ENCODE assay signal across 14 cellular contexts in the genomic region with DNA sequence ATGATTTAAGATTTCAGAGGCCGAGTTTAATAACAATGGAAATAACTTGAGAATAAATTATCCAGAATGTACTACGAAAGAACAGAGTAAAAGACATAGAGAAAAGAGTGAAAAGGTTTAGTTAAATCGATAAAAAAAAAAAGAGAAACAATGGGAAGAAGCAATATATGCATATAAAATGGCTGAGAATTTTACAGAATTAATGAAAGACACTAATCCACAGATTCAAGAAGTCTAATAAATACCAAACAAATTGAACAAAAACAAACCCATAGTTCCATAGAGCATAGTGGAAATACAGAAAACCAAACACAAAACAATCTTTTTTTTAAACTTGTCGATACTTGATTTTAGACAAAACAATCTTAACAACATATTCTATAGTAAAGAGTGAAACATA. TPM values are rescaled to one million over a fixed set of nuclear protein-coding genes. Genes with fewer than 3 reads are reported as not detected.
DNase-seq lines count a peak whose midpoint lies in the region; ATAC-seq and TF ChIP-seq lines count a peak whose summit lies in the region.
"Had no signal": no experiment of that assay in that cellular context is flagged by ENCODE, and none has a peak within 500 bp of the region (broad histone marks: within the 10 kb centered on the region; RNA-seq: fewer than 3 reads in every experiment).

No MANE protein-coding gene starts in this region.

- H4K5ac ChIP-seq in mesendoderm (ENCODE audit: low read length), result no peak overlapping the region

- no peaks in the 10 kb centered on the region for H3K27me3 Mint-ChIP-seq in activated T-cell treated with anti-CD3 and anti-CD28 coated beads, Interleukin-2, amount 50 U/mL, for 72 hours (ENCODE audit: low read depth)
- H3K27me3 Mint-ChIP-seq in effector memory CD8-positive, alpha-beta T cell, result no peaks in the 10 kb centered on the region

- peaks cover 46% of the 10 kb centered on the region for H3K4me1 Mint-ChIP-seq in activated T-cell treated with anti-CD3 and anti-CD28 coated beads, Interleukin-2, amount 50 U/mL, for 72 hours (ENCODE audit: low read depth)
- H3K4me1 Mint-ChIP-seq in effector memory CD8-positive, alpha-beta T cell (ENCODE audit: low read depth in 2 of 2), result peaks cover 30 to 49% of the 10 kb centered on the region in 2 donors

- no peak overlapping the region for H3K4ac ChIP-seq in mesendoderm (ENCODE audit: low read depth, low read length)

- ATAC-seq in activated T-cell treated with anti-CD3 and anti-CD28 coated beads, Interleukin-2, amount 50 U/mL, for 72 hours (replicated peaks in 1 of 2), result no peak
- ATAC-seq in effector memory CD8-positive, alpha-beta T cell (replicated peaks), result no peak
- no peak for ATAC-seq in HG03139 (IDR thresholded peaks at IDR 0.05; ENCODE audit: unreplicated experiment)

- no peak overlapping the region for H2AFZ ChIP-seq in OCI-LY7 (ENCODE audit: low read length)

- H2AK5ac ChIP-seq in mesendoderm (ENCODE audit: low read length), result no peak overlapping the region

- CTCF ChIA-PET in OCI-LY7 (lab: Charles Lee; ENCODE audit: unreplicated experiment), result no interaction called here

- H2BK120ac ChIP-seq in mesendoderm (ENCODE audit: low read depth, low read length), result no peak overlapping the region

- H3K36me3 Mint-ChIP-seq in activated T-cell treated with anti-CD3 and anti-CD28 coated beads, Interleukin-2, amount 50 U/mL, for 72 hours (ENCODE audit: insufficient read depth in 2 of 2), result peaks cover 5 to 11% of the 10 kb centered on the region in 2 donors
- peaks cover 22% of the 10 kb centered on the region for H3K36me3 Mint-ChIP-seq in effector memory CD8-positive, alpha-beta T cell (ENCODE audit: insufficient read depth)

- TF ChIP-seq CTCF in OCI-LY7 (conservative IDR thresholded peaks at IDR 0.05; ENCODE audit: low read length), result no peak

- H4K20me1 ChIP-seq in OCI-LY7 (ENCODE audit: insufficient read depth, low read length), result no peaks in the 10 kb centered on the region; the same call in 1 of the 2 replicates

- H3K79me2 ChIP-seq in OCI-LY7 (ENCODE audit: insufficient read depth, low read depth, low read length) (peaks cover 89% of the 10 kb centered on the region), mesendoderm (ENCODE audit: control insufficient read depth, insufficient read depth, low read length) (peaks cover 35% of the 10 kb centered on the region)

- intact Hi-C loops in OCI-LY7 (cut with micrococcal nuclease; ENCODE audit: unreplicated experiment), result loop anchor here (10.0 kb wide), 1 partner anchor 231 kb away; no protein-coding TSS in a partner anchor

- DNase-seq in activated T-cell treated with anti-CD3 and anti-CD28 coated beads, Interleukin-2, amount 50 U/mL, for 72 hours, result no peak
- DNase-seq in activated T-cell treated with anti-CD3 and anti-CD28 coated beads, Interleukin-2, amount 50 U/mL, for 1 hour, result no peak
- no peak for DNase-seq in OCI-LY7 (ENCODE audit: low spot score)
- DNase-seq in effector memory CD8-positive, alpha-beta T cell, result no peak
- DNase-seq in NOMO-1 treated with dmso at 0.1 percent for 144 hours (lab: John Stamatoyannopoulos, UW; ENCODE audit: unreplicated experiment), result no peak
- no peak for DNase-seq in mesendoderm
- DNase-seq: activated CD8-positive, alpha-beta memory T cell treated with anti-CD3 and anti-CD28 coated beads for 24 hours; NCI-H1048; NCI-H526; occipital lobe; SJCRH30; substantia nigra had no signal

- H3K27me3 ChIP-seq in skeletal muscle satellite cell (ENCODE audit: control insufficient read depth, insufficient read depth, low read length) (no peaks in the 10 kb centered on the region), mesendoderm (ENCODE audit: insufficient read depth, low read length, poor library complexity) (no peaks in the 10 kb centered on the region)
- H3K27me3 ChIP-seq: SJCRH30 had no signal

- H3K4me2 ChIP-seq in OCI-LY7 (ENCODE audit: low read length) (peak overlapping the region; percentile 83), skeletal muscle satellite cell (ENCODE audit: low read length) (peak overlapping the region; percentile 86), mesendoderm (ENCODE audit: low read length) (no peak overlapping the region)

- H2BK5ac ChIP-seq in mesendoderm (ENCODE audit: low read length), result no peak overlapping the region

- H3K9me2 ChIP-seq in OCI-LY7 (ENCODE audit: insufficient read depth, low read length), result no peaks in the 10 kb centered on the region

- H3K27ac ChIP-seq in OCI-LY7 (ENCODE audit: low read depth, low read length, poor library complexity, severe bottlenecking) (no peak overlapping the region), mesendoderm (ENCODE audit: low read depth, low read length) (no peak overlapping the region)
- H3K27ac ChIP-seq: SJCRH30 had no signal

- peaks cover 1% of the 10 kb centered on the region for H3K36me3 ChIP-seq in OCI-LY7 (ENCODE audit: insufficient read depth, low read length)
- H3K36me3 ChIP-seq in skeletal muscle satellite cell (ENCODE audit: insufficient read depth, low read length), result no peaks in the 10 kb centered on the region
- H3K36me3 ChIP-seq in mesendoderm (ENCODE audit: control insufficient read depth, insufficient read depth, low read length), result no peaks in the 10 kb centered on the region
- H3K36me3 ChIP-seq: SJCRH30 had no signal

- no peak overlapping the region for H3K56ac ChIP-seq in mesendoderm (ENCODE audit: low read length)

- BruUV-seq in OCI-LY7 (replicated peaks; lab: Mats Ljungman, UMichigan), result no TSS peak

- H3K9me3 Mint-ChIP-seq in activated T-cell treated with anti-CD3 and anti-CD28 coated beads, Interleukin-2, amount 50 U/mL, for 72 hours, result no peaks in the 10 kb centered on the region
- no peaks in the 10 kb centered on the region for H3K9me3 Mint-ChIP-seq in effector memory CD8-positive, alpha-beta T cell

- H4K8ac ChIP-seq in mesendoderm (ENCODE audit: low read depth, low read length), result no peak overlapping the region

- no peak overlapping the region for H3K9ac ChIP-seq in skeletal muscle satellite cell (ENCODE audit: low read depth, low read length)
- H3K9ac ChIP-seq in mesendoderm (ENCODE audit: low read length), result no peak overlapping the region

- H3K4me3 Mint-ChIP-seq in activated T-cell treated with anti-CD3 and anti-CD28 coated beads, Interleukin-2, amount 50 U/mL, for 72 hours, result peak overlapping the region; percentile 95 to 100
- H3K4me3 Mint-ChIP-seq in effector memory CD8-positive, alpha-beta T cell, result peak overlapping the region; percentile 12 to 96

- peak overlapping the region; percentile 87 for H3K4me3 ChIP-seq in OCI-LY7 (ENCODE audit: low read depth, low read length, poor library complexity, severe bottlenecking)
- H3K4me3 ChIP-seq in skeletal muscle satellite cell (ENCODE audit: low read length), result no peak overlapping the region
- H3K4me3 ChIP-seq in mesendoderm (ENCODE audit: low read length), result no peak overlapping the region

- H3K4me1 ChIP-seq in OCI-LY7 (ENCODE audit: insufficient read depth, low read length, poor library complexity, severe bottlenecking) (peaks cover 30% of the 10 kb centered on the region), skeletal muscle satellite cell (ENCODE audit: control insufficient read depth, insufficient read depth, low read length) (peaks cover 20% of the 10 kb centered on the region), mesendoderm (ENCODE audit: control insufficient read depth, low read depth, low read length) (peaks cover 5% of the 10 kb centered on the region)

- peaks cover 19% of the 10 kb centered on the region for H3K79me1 ChIP-seq in mesendoderm (ENCODE audit: low read length)

- 100% methylated on average over 2 of the region's 4 CpGs for WGBS in mesendoderm (ENCODE audit: extremely low coverage, insufficient coverage, low lambda C conversion rate)

- H3K23ac ChIP-seq in mesendoderm (ENCODE audit: low read length), result no peak overlapping the region

- H3K18ac ChIP-seq in mesendoderm (ENCODE audit: low read length), result no peak overlapping the region

- POLR2A ChIA-PET in OCI-LY7 (lab: Charles Lee), result interaction anchor here (0.6 to 1.1 kb wide), 2 partner anchors 57 to 66 kb away, joined by 3 to 6 read pairs; no protein-coding TSS in a partner anchor

- H3K27ac Mint-ChIP-seq in activated T-cell treated with anti-CD3 and anti-CD28 coated beads, Interleukin-2, amount 50 U/mL, for 72 hours, result peak overlapping the region; percentile 100
- peak overlapping the region in 1 of 2 donors; percentile 99 for H3K27ac Mint-ChIP-seq in effector memory CD8-positive, alpha-beta T cell

- H3K9me3 ChIP-seq in OCI-LY7 (ENCODE audit: low read length) (no peaks in the 10 kb centered on the region), skeletal muscle satellite cell (replicated peaks; ENCODE audit: low read length) (no peaks in the 10 kb centered on the region)
- H3K9me3 ChIP-seq: SJCRH30 had no signal

- H2BK15ac ChIP-seq in mesendoderm (replicated peaks; ENCODE audit: low read depth), result no peak overlapping the region

RNA-seq across cellular contexts. Expression of a gene that starts 1.7 kb away (rescaled TPM):
- 100 to 1,000 TPM; 120 to 140 TPM for total RNA-seq in activated T-cell treated with anti-CD3 and anti-CD28 coated beads, Interleukin-2, amount 50 U/mL, for 72 hours
- total RNA-seq in OCI-LY7 (2014; rRNA removed; shearing (Covaris generic)), result 89.5 and 111 TPM in 2 replicates
- 152 and 157 TPM in 2 replicates for total RNA-seq in OCI-LY7 (2022)
- 65.5 and 92.5 TPM in 2 replicates for total RNA-seq in skeletal muscle satellite cell (2012; rRNA removed)
- polyA plus RNA-seq in mesendoderm (2013, experiment 1 of 2), result 75.7 TPM
- 77.7 TPM for polyA plus RNA-seq in mesendoderm (2013, experiment 2 of 2)

RNA-seq across cellular contexts. Expression of a gene that starts 2.0 kb away (rescaled TPM):
- 10 to 100 TPM; 33.9 to 39.8 TPM for total RNA-seq in activated T-cell treated with anti-CD3 and anti-CD28 coated beads, Interleukin-2, amount 50 U/mL, for 72 hours
- 17.1 and 25.6 TPM in 2 replicates for total RNA-seq in OCI-LY7 (2014; rRNA removed; shearing (Covaris generic))
- total RNA-seq in OCI-LY7 (2022), result 25.2 and 29.7 TPM in 2 replicates
- total RNA-seq in skeletal muscle satellite cell (2012; rRNA removed), result 47.9 and 55.0 TPM in 2 replicates
- polyA plus RNA-seq in mesendoderm (2013, experiment 1 of 2), result 33.0 TPM
- 32.1 TPM for polyA plus RNA-seq in mesendoderm (2013, experiment 2 of 2)
